In genomic region chr5:141608557-141608956, GRCh38 we compare ENCODE assay signal across 9 cellular contexts. TPM values are rescaled to one million over a fixed set of nuclear protein-coding genes. Genes with fewer than 3 reads are reported as not detected.
A peak's percentile ranks its signal among the peaks of the same experiment; 100 is the strongest.
DNase-seq lines count a peak whose midpoint lies in the region; ATAC-seq, FAIRE-seq and TF ChIP-seq lines count a peak whose summit lies in the region.
"Had no signal": no experiment of that assay in that cellular context is flagged by ENCODE, and none has a peak within 500 bp of the region (broad histone marks: within the 10 kb centered on the region; RNA-seq: fewer than 3 reads in every experiment).

No MANE protein-coding gene starts in this region.

- in situ Hi-C loops in K562 (cut with MboI) = no loop called here

- no peak overlapping the region for H2AFZ ChIP-seq in K562 (ENCODE audit: low read depth, low read length)

- H3K9me1 ChIP-seq in K562 (ENCODE audit: control insufficient read depth, insufficient read depth, low read length) = no peaks in the 10 kb centered on the region

- peaks cover 91 to 99% (median 97%) of the 10 kb centered on the region in 10 experiments for H3K4me1 ChIP-seq in BLaER1 treated with 17β-estradiol and CSF1 and Interleukin-3, amounts not matched to agents 10 nM and 100 nM
- H3K4me1 ChIP-seq in K562 (replicated peaks in 1 of 2; ENCODE audit: control insufficient read depth in 2 of 2, insufficient read depth in 2 of 2, low read length in 2 of 2) = peaks cover 9 to 53% of the 10 kb centered on the region in 2 experiments; a peak in 4 of 5 replicates

- H3K4me3 Mint-ChIP-seq in naive thymus-derived CD8-positive, alpha-beta T cell = peak overlapping the region; percentile 1 to 79 (median 66)

- peaks cover 29 to 98% (median 87%) of the 10 kb centered on the region in 4 donors for H3K4me1 Mint-ChIP-seq in naive thymus-derived CD8-positive, alpha-beta T cell

- peak overlapping the region; percentile 81 to 96 (median 91) for H3K4me2 ChIP-seq in BLaER1 treated with 17β-estradiol and CSF1 and Interleukin-3, amounts not matched to agents 10 nM and 100 nM
- peak overlapping the region; percentile 31 for H3K4me2 ChIP-seq in K562 (ENCODE audit: insufficient read depth, low read length)

- TF ChIP-seq EP300 in K562 (IDR thresholded peaks at IDR 0.05; ENCODE audit: low read length) = no peak

- no peak for TF ChIP-seq CTCF in K562 (IDR thresholded peaks at IDR 0.05 in 2 of 3, conservative IDR thresholded peaks at IDR 0.05 in 1 of 3; ENCODE audit: insufficient read depth in 2 of 3, low read depth in 1 of 3, low read length in 3 of 3)

- H3K79me2 ChIP-seq in K562 (ENCODE audit: control insufficient read depth, insufficient read depth, low read length) = peaks cover 99% of the 10 kb centered on the region

- H3K4me3 ChIP-seq in BLaER1 treated with 17β-estradiol and CSF1 and Interleukin-3, amounts not matched to agents 10 nM and 100 nM = peak overlapping the region in 2 of 10 experiments; percentile 12 to 22; a peak in 1 of 20 replicates
- H3K4me3 ChIP-seq in K562 = no peak overlapping the region

- H4K20me1 ChIP-seq in BLaER1 treated with 17β-estradiol and CSF1 and Interleukin-3, amounts not matched to agents 10 nM and 100 nM = peaks cover 0 to 13% (median 0%) of the 10 kb centered on the region in 11 experiments; a peak in 5 of 22 replicates
- 0 out of 2 replicates have a peak, but pooled peaks cover 4% of the 10 kb centered on the region for H4K20me1 ChIP-seq in K562 (replicated peaks; ENCODE audit: control insufficient read depth, insufficient read depth, low read length)

- intact Hi-C loops in K562 (cut with micrococcal nuclease) = no loop called here
- intact Hi-C loops in head of caudate nucleus (cut with DNase I) = no loop called here

- TF ChIP-seq POLR2A in K562 (conservative IDR thresholded peaks at IDR 0.05) = no peak

- ATAC-seq in K562 = peak; percentile 11; the same call in 2 of the 3 replicates
- no peak for ATAC-seq in naive thymus-derived CD8-positive, alpha-beta T cell

- H3K9me3 ChIP-seq in BLaER1 treated with 17β-estradiol and CSF1 and Interleukin-3, amounts not matched to agents 10 nM and 100 nM (replicated peaks in 1 of 11) = peaks cover 0 to 22% (median 14%) of the 10 kb centered on the region in 11 experiments; a peak in 12 of 22 replicates
- H3K9me3 ChIP-seq in K562 (replicated peaks; ENCODE audit: control insufficient read depth, insufficient read depth, low read depth, low read length) = no peaks in the 10 kb centered on the region

- POLR2A ChIA-PET in K562 (lab: Yijun Ruan, JAX) = interaction anchor here (1.6 to 3.2 kb wide), 4 partner anchors 8 to 15 kb away, joined by 3 to 16 read pairs (median 8); partner anchors contain the start of gene DIAPH1
- POLR2A ChIA-PET in naive thymus-derived CD8-positive, alpha-beta T cell (lab: Charles Lee) = interaction anchor here (0.7 to 5.3 kb wide), 4 partner anchors 9 to 75 kb away, joined by 3 to 70 read pairs (median 4); partner anchors contain the start of gene DIAPH1

- no peak for TF ChIP-seq RAD21 in K562 (CRISPR knock-in tag; conservative IDR thresholded peaks at IDR 0.05 in 1 of 2, IDR thresholded peaks at IDR 0.05 in 1 of 2)

- peak; percentile 34 for DNase-seq in HuH-7 (ENCODE audit: low spot score)
- no peak for DNase-seq in K562 (ENCODE audit: extremely low read depth in 1 of 4, low spot score in 3 of 4)
- DNase-seq in naive thymus-derived CD8-positive, alpha-beta T cell = peak in 1 of 10 donors; percentile 24
- DNase-seq in inferior parietal cortex (ENCODE audit: extremely low spot score) = no peak
- no peak for DNase-seq in NCI-H774 (lab: John Stamatoyannopoulos, UW)
- DNase-seq in SW480 (ENCODE audit: low spot score) = no peak
- no peak for DNase-seq in head of caudate nucleus
- DNase-seq: HCEC 1CT had no signal

- 41% methylated on average over 1 of the region's 1 CpG for WGBS in K562 (ENCODE audit: insufficient coverage, low coverage, missing lambda C conversion rate)

- FAIRE-seq in K562 (lab: Jason Lieb, UNC) = no peak

- H3K9ac ChIP-seq in BLaER1 treated with 17β-estradiol and CSF1 and Interleukin-3, amounts not matched to agents 10 nM and 100 nM = peak overlapping the region; percentile 33 to 82 (median 75); a peak in 19 of 22 replicates
- peak overlapping the region in 1 of 2 experiments; percentile 37; a peak in 2 of 4 replicates for H3K9ac ChIP-seq in K562 (ENCODE audit: insufficient read depth in 1 of 2, low read depth in 2 of 2, low read length in 2 of 2)

- no peaks in the 10 kb centered on the region for H3K9me3 Mint-ChIP-seq in naive thymus-derived CD8-positive, alpha-beta T cell

- BruUV-seq in K562 (replicated peaks; lab: Mats Ljungman, UMichigan) = no TSS peak

- H3K36me3 Mint-ChIP-seq in naive thymus-derived CD8-positive, alpha-beta T cell = peaks cover 0 to 15% (median 2%) of the 10 kb centered on the region in 3 donors

- H3K27ac Mint-ChIP-seq in naive thymus-derived CD8-positive, alpha-beta T cell = peak overlapping the region; percentile 78 to 95 (median 90)

- peaks cover 0 to 62% (median 39%) of the 10 kb centered on the region in 11 experiments; a peak in 19 of 22 replicates for H3K36me3 ChIP-seq in BLaER1 treated with 17β-estradiol and CSF1 and Interleukin-3, amounts not matched to agents 10 nM and 100 nM
- peaks cover 59% of the 10 kb centered on the region for H3K36me3 ChIP-seq in K562 (ENCODE audit: control insufficient read depth, insufficient read depth, low read length)

- no peaks in the 10 kb centered on the region for H3K27me3 ChIP-seq in BLaER1 treated with 17β-estradiol and CSF1 and Interleukin-3, amounts not matched to agents 10 nM and 100 nM
- no peaks in the 10 kb centered on the region for H3K27me3 ChIP-seq in K562 (ENCODE audit: control insufficient read depth in 2 of 2, insufficient read depth in 2 of 2, low read length in 2 of 2)

- no peaks in the 10 kb centered on the region for H3K27me3 Mint-ChIP-seq in naive thymus-derived CD8-positive, alpha-beta T cell

- CTCF ChIA-PET in K562 (lab: Yijun Ruan, JAX; ENCODE audit: low intra/inter-chr PET ratio) = no interaction called here

- H3K27ac ChIP-seq in BLaER1 treated with 17β-estradiol and CSF1 and Interleukin-3, amounts not matched to agents 10 nM and 100 nM = peak overlapping the region; percentile 10 to 94 (median 91); a peak in 21 of 22 replicates
- peak overlapping the region; percentile 86 for H3K27ac ChIP-seq in K562 (ENCODE audit: extremely low read depth, low read depth, low read length)

RNA-seq across cellular contexts. Expression of gene DIAPH1, which starts 10.2 kb away (rescaled TPM):
- 295 and 514 TPM in 2 replicates for total RNA-seq in K562 (2011; cell fraction: chromatin; rRNA removed; ENCODE audit: low replicate concordance)
- 151 and 162 TPM in 2 replicates for total RNA-seq in K562 (2011; cell fraction: nucleolus; rRNA removed)
- total RNA-seq in K562 (2011; cell fraction: nucleoplasm; rRNA removed) = 271 and 317 TPM in 2 replicates
- total RNA-seq in K562 (2014; rRNA removed) (90.1 and 91.4 TPM in 2 replicates), K562 (2014; rRNA removed; fragmentation: Illumina TruSeq; extraction: Trizol) (73.7 and 84.9 TPM in 2 replicates), K562 (2015; rRNA removed; fragmentation: Illumina TruSeq; extraction: Trizol) (60.8 and 68.0 TPM in 2 replicates), K562 (2021) (268 and 328 TPM in 2 replicates)
- polyA plus RNA-seq in K562 (2011; rRNA removed) (146 and 159 TPM in 2 replicates), K562 (2014; fragmentation: Illumina TruSeq; extraction: Trizol) (261 and 291 TPM in 2 replicates), K562 (2014; fragmentation: Nextera tagmentation; extraction: Ambion mirVana) (10 to 100 TPM; 75.8 to 97.8 TPM), K562 (2014; rRNA removed) (131 and 168 TPM in 2 replicates)
- polyA plus RNA-seq in K562 (2011; cell fraction: cytosol; rRNA removed) = 137 TPM in 2 replicates
- polyA plus RNA-seq in K562 (2011; cell fraction: nucleus; rRNA removed) = 325 and 501 TPM in 2 replicates
- 172 and 199 TPM in 2 replicates for polyA plus RNA-seq in K562 (2012)
- 279 and 286 TPM in 2 replicates for polyA minus RNA-seq in K562 (2011; rRNA and poly(A)+ RNA removed)
- polyA minus RNA-seq in K562 (2011; cell fraction: cytosol; rRNA and poly(A)+ RNA removed) = 184 and 249 TPM in 2 replicates
- polyA minus RNA-seq in K562 (2011; cell fraction: nucleus; rRNA and poly(A)+ RNA removed) = 108 and 288 TPM in 2 replicates
- total RNA-seq in naive thymus-derived CD8-positive, alpha-beta T cell = 100 to 1,000 TPM; 171 to 183 TPM
- 100 to 1,000 TPM in 1 of 3 donors, 10 to 100 TPM in 2; 87.4 to 105 (median 92.9) TPM for polyA plus RNA-seq in naive thymus-derived CD8-positive, alpha-beta T cell

RNA-seq across cellular contexts. Expression of gene HDAC3, which starts 28.1 kb away (rescaled TPM):
- 380 and 433 TPM in 2 replicates for total RNA-seq in K562 (2011; cell fraction: chromatin; rRNA removed; ENCODE audit: low replicate concordance)
- total RNA-seq in K562 (2011; cell fraction: nucleolus; rRNA removed) = 249 and 274 TPM in 2 replicates
- 332 and 388 TPM in 2 replicates for total RNA-seq in K562 (2011; cell fraction: nucleoplasm; rRNA removed)
- total RNA-seq in K562 (2014; rRNA removed) (111 and 160 TPM in 2 replicates), K562 (2014; rRNA removed; fragmentation: Illumina TruSeq; extraction: Trizol) (118 and 129 TPM in 2 replicates), K562 (2015; rRNA removed; fragmentation: Illumina TruSeq; extraction: Trizol) (116 and 130 TPM in 2 replicates), K562 (2021) (114 and 119 TPM in 2 replicates)
- polyA plus RNA-seq in K562 (2011; rRNA removed) (190 and 191 TPM in 2 replicates), K562 (2014; fragmentation: Illumina TruSeq; extraction: Trizol) (144 and 153 TPM in 2 replicates), K562 (2014; fragmentation: Nextera tagmentation; extraction: Ambion mirVana) (100 to 1,000 TPM in 1 of 2 experiments, 10 to 100 TPM in 1; 89.7 to 107 TPM), K562 (2014; rRNA removed) (120 and 137 TPM in 2 replicates)
- 207 and 230 TPM in 2 replicates for polyA plus RNA-seq in K562 (2011; cell fraction: cytosol; rRNA removed)
- 365 and 426 TPM in 2 replicates for polyA plus RNA-seq in K562 (2011; cell fraction: nucleus; rRNA removed)
- 77.6 and 93.4 TPM in 2 replicates for polyA plus RNA-seq in K562 (2012)
- polyA minus RNA-seq in K562 (2011; rRNA and poly(A)+ RNA removed) = 136 and 147 TPM in 2 replicates
- 73.0 and 87.2 TPM in 2 replicates for polyA minus RNA-seq in K562 (2011; cell fraction: cytosol; rRNA and poly(A)+ RNA removed)
- polyA minus RNA-seq in K562 (2011; cell fraction: nucleus; rRNA and poly(A)+ RNA removed) = 80.6 and 114 TPM in 2 replicates
- total RNA-seq in naive thymus-derived CD8-positive, alpha-beta T cell = 10 to 100 TPM; 71.1 to 81.6 TPM
- polyA plus RNA-seq in naive thymus-derived CD8-positive, alpha-beta T cell = 100 to 1,000 TPM in 1 of 3 donors, 10 to 100 TPM in 2; 85.7 to 100 (median 91.7) TPM

RNA-seq across cellular contexts. Expression of gene RELL2, which starts 28.2 kb away (rescaled TPM):
- total RNA-seq in K562 (2011; cell fraction: chromatin; rRNA removed; ENCODE audit: low replicate concordance) = 14.3 and 44.8 TPM in 2 replicates
- 46.6 and 54.9 TPM in 2 replicates for total RNA-seq in K562 (2011; cell fraction: nucleolus; rRNA removed)
- total RNA-seq in K562 (2011; cell fraction: nucleoplasm; rRNA removed) = 22.9 and 26.5 TPM in 2 replicates
- total RNA-seq in K562 (2014; rRNA removed) (30.7 and 35.5 TPM in 2 replicates), K562 (2014; rRNA removed; fragmentation: Illumina TruSeq; extraction: Trizol) (5.0 and 7.0 TPM in 2 replicates), K562 (2015; rRNA removed; fragmentation: Illumina TruSeq; extraction: Trizol) (14.1 and 14.3 TPM in 2 replicates), K562 (2021) (22.9 and 23.3 TPM in 2 replicates)
- polyA plus RNA-seq in K562 (2011; rRNA removed) (17.4 and 17.9 TPM in 2 replicates), K562 (2014; fragmentation: Illumina TruSeq; extraction: Trizol) (13.3 and 19.8 TPM in 2 replicates), K562 (2014; fragmentation: Nextera tagmentation; extraction: Ambion mirVana) (under 1 TPM; 0.06 to 0.76 TPM), K562 (2014; rRNA removed) (33.8 and 36.0 TPM in 2 replicates)
- polyA plus RNA-seq in K562 (2011; cell fraction: cytosol; rRNA removed) = 15.7 and 32.1 TPM in 2 replicates
- polyA plus RNA-seq in K562 (2011; cell fraction: nucleus; rRNA removed) = 65.3 and 140 TPM in 2 replicates
- polyA plus RNA-seq in K562 (2012) = 4.8 and 10.5 TPM in 2 replicates
- polyA minus RNA-seq in K562 (2011; rRNA and poly(A)+ RNA removed) = 6.0 and 11.9 TPM in 2 replicates
- polyA minus RNA-seq in K562 (2011; cell fraction: cytosol; rRNA and poly(A)+ RNA removed) = 7.4 and 8.4 TPM in 2 replicates
- polyA minus RNA-seq in K562 (2011; cell fraction: nucleus; rRNA and poly(A)+ RNA removed) = 18.0 and 23.8 TPM in 2 replicates
- 10 to 100 TPM; 22.3 to 23.9 TPM for total RNA-seq in naive thymus-derived CD8-positive, alpha-beta T cell
- 1 to 10 TPM; 2.6 to 3.9 (median 3.4) TPM for polyA plus RNA-seq in naive thymus-derived CD8-positive, alpha-beta T cell

RNA-seq across cellular contexts. Expression of gene FCHSD1, which starts 42.7 kb away (rescaled TPM):
- total RNA-seq in K562 (2011; cell fraction: chromatin; rRNA removed; ENCODE audit: low replicate concordance) = 160 and 307 TPM in 2 replicates
- 128 and 139 TPM in 2 replicates for total RNA-seq in K562 (2011; cell fraction: nucleolus; rRNA removed)
- 143 and 150 TPM in 2 replicates for total RNA-seq in K562 (2011; cell fraction: nucleoplasm; rRNA removed)
- total RNA-seq in K562 (2014; rRNA removed) (19.2 and 20.6 TPM in 2 replicates), K562 (2014; rRNA removed; fragmentation: Illumina TruSeq; extraction: Trizol) (7.0 and 7.9 TPM in 2 replicates), K562 (2015; rRNA removed; fragmentation: Illumina TruSeq; extraction: Trizol) (12.9 and 13.7 TPM in 2 replicates), K562 (2021) (19.2 and 26.5 TPM in 2 replicates)
- polyA plus RNA-seq in K562 (2011; rRNA removed) (24.8 and 36.2 TPM in 2 replicates), K562 (2014; fragmentation: Illumina TruSeq; extraction: Trizol) (13.6 and 20.6 TPM in 2 replicates), K562 (2014; fragmentation: Nextera tagmentation; extraction: Ambion mirVana) (under 1 TPM; 0.35 to 0.84 TPM), K562 (2014; rRNA removed) (28.6 and 37.5 TPM in 2 replicates)
- 11.3 and 18.8 TPM in 2 replicates for polyA plus RNA-seq in K562 (2011; cell fraction: cytosol; rRNA removed)
- polyA plus RNA-seq in K562 (2011; cell fraction: nucleus; rRNA removed) = 300 and 346 TPM in 2 replicates
- polyA plus RNA-seq in K562 (2012) = 16.4 and 35.9 TPM in 2 replicates
- 7.8 and 12.4 TPM in 2 replicates for polyA minus RNA-seq in K562 (2011; rRNA and poly(A)+ RNA removed)
- 12.8 and 13.1 TPM in 2 replicates for polyA minus RNA-seq in K562 (2011; cell fraction: cytosol; rRNA and poly(A)+ RNA removed)
- 43.8 and 62.2 TPM in 2 replicates for polyA minus RNA-seq in K562 (2011; cell fraction: nucleus; rRNA and poly(A)+ RNA removed)
- total RNA-seq in naive thymus-derived CD8-positive, alpha-beta T cell = 100 to 1,000 TPM; 110 to 115 TPM
- polyA plus RNA-seq in naive thymus-derived CD8-positive, alpha-beta T cell = 1 to 10 TPM; 8.8 to 9.4 (median 9.3) TPM
